ENCODE assay signal across 8 cellular contexts in genomic region chr1:18907021-18907913, GRCh38. TPM values are rescaled to one million over a fixed set of nuclear protein-coding genes. Genes with fewer than 3 reads are reported as not detected.
DNase-seq lines count a peak whose midpoint lies in the region; ATAC-seq, FAIRE-seq and TF ChIP-seq lines count a peak whose summit lies in the region.

No MANE protein-coding gene starts in this region.

- intact Hi-C loops in pancreas (cut with DNase I) (loop anchor here in 2 of 3 donors (5.0 to 10.0 kb wide), 2 partner anchors 48 to 190 kb away; partner anchors contain the start of gene IFFO2 (in 1 of the 2)), aorta (cut with DNase I) (loop anchor here in 1 of 2 donors (2.0 to 5.0 kb wide), 3 partner anchors 45 to 185 kb away; no protein-coding TSS in a partner anchor)

- no peaks in the 10 kb centered on the region for H3K27me3 Mint-ChIP-seq in activated naive CD4-positive, alpha-beta T cell treated with anti-CD3 and anti-CD28 coated beads, Interleukin-2, amount 10 ng/mL, durations not matched to agents 7 days and 5 days

- H3K4me3 Mint-ChIP-seq in activated naive CD4-positive, alpha-beta T cell treated with anti-CD3 and anti-CD28 coated beads, Interleukin-2, amount 10 ng/mL, durations not matched to agents 7 days and 5 days: no peak overlapping the region

- no peaks in the 10 kb centered on the region for H3K36me3 ChIP-seq in SJCRH30
- H3K36me3 ChIP-seq in pancreas: peaks cover 0 to 43% (median 37%) of the 10 kb centered on the region in 3 donors
- H3K36me3 ChIP-seq in aorta (ENCODE audit: control insufficient read depth in 1 of 2, insufficient read depth in 2 of 2, low read length in 1 of 2): peaks cover 0 to 3% of the 10 kb centered on the region in 2 donors

- no peaks in the 10 kb centered on the region for H3K9me3 Mint-ChIP-seq in activated naive CD4-positive, alpha-beta T cell treated with anti-CD3 and anti-CD28 coated beads, Interleukin-2, amount 10 ng/mL, durations not matched to agents 7 days and 5 days

- ATAC-seq in pancreas (peak in 3 of 4 donors; percentile 15 to 26 (median 20)), aorta (ENCODE audit: low FRiP score) (peak; percentile 58), GM18868 (IDR thresholded peaks at IDR 0.05; ENCODE audit: unreplicated experiment) (no peak)

- H3K9me3 ChIP-seq in SJCRH30 (replicated peaks): no peaks in the 10 kb centered on the region
- no peaks in the 10 kb centered on the region for H3K9me3 ChIP-seq in pancreas
- no peaks in the 10 kb centered on the region for H3K9me3 ChIP-seq in aorta (ENCODE audit: control insufficient read depth, low read length)

- H3K27ac Mint-ChIP-seq in activated naive CD4-positive, alpha-beta T cell treated with anti-CD3 and anti-CD28 coated beads, Interleukin-2, amount 10 ng/mL, durations not matched to agents 7 days and 5 days: no peak overlapping the region

- H3K27ac ChIP-seq in SJCRH30 (no peak overlapping the region), pancreas (peak overlapping the region in 3 of 4 donors; percentile 45 to 57 (median 46)), aorta (ENCODE audit: low read depth in 1 of 2, low read length in 2 of 2) (peak overlapping the region in 1 of 2 donors; percentile 52)

- no peak for FAIRE-seq in pancreas (lab: Jason Lieb, UNC)

- peaks cover 20% of the 10 kb centered on the region for H3K36me3 Mint-ChIP-seq in activated naive CD4-positive, alpha-beta T cell treated with anti-CD3 and anti-CD28 coated beads, Interleukin-2, amount 10 ng/mL, durations not matched to agents 7 days and 5 days

- peak; percentile 67 to 80 (median 78) for TF ChIP-seq CTCF in pancreas (IDR thresholded peaks at IDR 0.05)

- peaks cover 16% of the 10 kb centered on the region for H3K4me1 Mint-ChIP-seq in activated naive CD4-positive, alpha-beta T cell treated with anti-CD3 and anti-CD28 coated beads, Interleukin-2, amount 10 ng/mL, durations not matched to agents 7 days and 5 days

- DNase-seq in CMK (ENCODE audit: low read depth): peak; percentile 90
- DNase-seq in HuH-7 (ENCODE audit: low spot score): peak; percentile 63
- peak; percentile 53 to 84 for DNase-seq in SJCRH30
- peak; percentile 69 for DNase-seq in activated naive CD4-positive, alpha-beta T cell treated with anti-CD3 and anti-CD28 coated beads, Interleukin-2, amount 10 ng/mL, durations not matched to agents 7 days and 5 days
- DNase-seq in germinal center (ENCODE audit: low spot score): peak; percentile 72
- peak in 3 of 6 donors; percentile 44 to 70 (median 53) for DNase-seq in pancreas
- DNase-seq in aorta: peak; percentile 84 to 87

- CTCF ChIA-PET in activated naive CD4-positive, alpha-beta T cell treated with anti-CD3 and anti-CD28 coated beads, Interleukin-2, amount 10 ng/mL, durations not matched to agents 7 days and 5 days (lab: Charles Lee): interaction anchor here (0.6 to 12.9 kb wide), 32 partner anchors 9 to 333 kb away, joined by 3 to 87 read pairs (median 4); no protein-coding TSS in a partner anchor

- H3K4me1 ChIP-seq in SJCRH30 (peaks cover 10% of the 10 kb centered on the region), pancreas (peaks cover 5 to 13% (median 7%) of the 10 kb centered on the region in 3 donors), aorta (ENCODE audit: control insufficient read depth in 1 of 2, insufficient read depth in 2 of 2, low read length in 2 of 2) (peaks cover 0 to 2% of the 10 kb centered on the region in 2 donors)

- 46 to 51% methylated on average over 16 of the region's 16 CpGs for WGBS in pancreas, 2 donors
- WGBS in aorta, 2 donors: 31 to 33% methylated on average over 16 of the region's 16 CpGs

- H3K4me3 ChIP-seq in SJCRH30 (no peak overlapping the region), pancreas (no peak overlapping the region), aorta (ENCODE audit: low read length in 2 of 2) (no peak overlapping the region)

- H3K27me3 ChIP-seq in SJCRH30 (no peaks in the 10 kb centered on the region), pancreas (no peaks in the 10 kb centered on the region), aorta (ENCODE audit: control insufficient read depth in 1 of 2, insufficient read depth in 2 of 2, low read length in 1 of 2) (no peaks in the 10 kb centered on the region)

RNA-seq across cellular contexts. Expression of gene ALDH4A1, which starts 4.9 kb away (rescaled TPM):
- 7.2 and 7.5 TPM in 2 replicates for total RNA-seq in SJCRH30 (2014; rRNA removed; shearing (Covaris generic))
- total RNA-seq in pancreas (1 to 10 TPM; 1.4 to 5.9 (median 3.5) TPM), aorta (10 to 100 TPM in 1 of 2 donors, 1 to 10 TPM in 1; 9.3 to 12.7 TPM)
- polyA plus RNA-seq in pancreas (1 to 10 TPM; 6.0 to 7.6 TPM), aorta (1 to 10 TPM; 4.8 to 9.8 TPM)

RNA-seq across cellular contexts. Expression of gene TAS1R2, which starts 47.8 kb away (rescaled TPM):
- total RNA-seq in SJCRH30 (2014; rRNA removed; shearing (Covaris generic)): not detected in 2 replicates
- total RNA-seq in pancreas: not detected
- not detected for polyA plus RNA-seq in pancreas
- total RNA-seq in aorta: not detected
- polyA plus RNA-seq in aorta: not detected

RNA-seq across cellular contexts. Expression of gene IFFO2, which starts 49.2 kb away (rescaled TPM):
- total RNA-seq in SJCRH30 (2014; rRNA removed; shearing (Covaris generic)): 5.9 and 6.2 TPM in 2 replicates
- total RNA-seq in pancreas (10 to 100 TPM; 23.0 to 38.4 (median 26.4) TPM), aorta (10 to 100 TPM; 21.5 to 34.7 TPM)
- polyA plus RNA-seq in pancreas (10 to 100 TPM; 13.9 to 14.0 TPM), aorta (1 to 10 TPM; 3.9 to 5.4 TPM)
